Comparison of ENCODE assay signal across 9 cellular contexts in genomic region chr11:121696177-121696863, GRCh38.
DNase-seq lines count a peak whose midpoint lies in the region; ATAC-seq and TF ChIP-seq lines count a peak whose summit lies in the region.
"Had no signal": no experiment of that assay in that cellular context is flagged by ENCODE, and none has a peak within 500 bp of the region (broad histone marks: within the 10 kb centered on the region; RNA-seq: fewer than 3 reads in every experiment).

No MANE protein-coding gene starts in this region.

- H4K20me1 ChIP-seq in neural progenitor cell (ENCODE audit: low read depth) = no peaks in the 10 kb centered on the region

- H3K4me1 Mint-ChIP-seq in neural progenitor cell (peaks cover 26% of the 10 kb centered on the region), type B pancreatic cell (ENCODE audit: unreplicated experiment) (peaks cover 28% of the 10 kb centered on the region)
- H3K4me1 Mint-ChIP-seq: central memory CD8-positive, alpha-beta T cell had no signal

- peaks cover 18% of the 10 kb centered on the region for H3K4me1 ChIP-seq in neural progenitor cell

- ATAC-seq in Right ventricle myocardium inferior = peak; percentile 65
- no peak for ATAC-seq in HG02623 (IDR thresholded peaks at IDR 0.05; ENCODE audit: unreplicated experiment)

- H3K9ac ChIP-seq in neural progenitor cell = no peak overlapping the region

- no peaks in the 10 kb centered on the region for H3F3A ChIP-seq in neural progenitor cell (ENCODE audit: low read depth)

- H3K27ac Mint-ChIP-seq in neural progenitor cell = peak overlapping the region; percentile 92
- peak overlapping the region; percentile 61 for H3K27ac Mint-ChIP-seq in type B pancreatic cell

- no peaks in the 10 kb centered on the region for H3K27me3 ChIP-seq in neural progenitor cell

- TF ChIP-seq CTCF in neural progenitor cell (IDR thresholded peaks at IDR 0.05) = no peak
- TF ChIP-seq CTCF in type B pancreatic cell (conservative IDR thresholded peaks at IDR 0.05) = no peak

- H3K36me3 Mint-ChIP-seq in neural progenitor cell (no peaks in the 10 kb centered on the region), type B pancreatic cell (no peaks in the 10 kb centered on the region)

- H3K9me3 ChIP-seq in neural progenitor cell (ENCODE audit: low read depth) = no peaks in the 10 kb centered on the region

- no peaks in the 10 kb centered on the region for H3K79me2 ChIP-seq in neural progenitor cell (ENCODE audit: low read depth)

- H3K27me3 Mint-ChIP-seq in neural progenitor cell (ENCODE audit: insufficient read depth, low read depth) = peaks cover 5% of the 10 kb centered on the region
- H3K27me3 Mint-ChIP-seq in type B pancreatic cell = no peaks in the 10 kb centered on the region

- H3K4me3 Mint-ChIP-seq in neural progenitor cell (no peak overlapping the region), type B pancreatic cell (peak overlapping the region; percentile 47)
- H3K4me3 Mint-ChIP-seq: central memory CD8-positive, alpha-beta T cell had no signal

- no peak overlapping the region for H3K27ac ChIP-seq in neural progenitor cell

- no peak overlapping the region for H3K4me2 ChIP-seq in neural progenitor cell

- H2AFZ ChIP-seq in neural progenitor cell (replicated peaks) = peak overlapping the region; percentile 61

- intact Hi-C loops in Right ventricle myocardium inferior (cut with DNase I) (no loop called here), cardiac septum (cut with DNase I) (loop anchor here (2.0 kb wide), 1 partner anchor 46 kb away; no protein-coding TSS in a partner anchor), head of caudate nucleus (cut with DNase I) (no loop called here)

- no peaks in the 10 kb centered on the region for H3K36me3 ChIP-seq in neural progenitor cell

- DNase-seq in Right ventricle myocardium inferior (ENCODE audit: missing footprints) = peak; percentile 68
- no peak for DNase-seq in cardiac septum (ENCODE audit: low spot score)
- DNase-seq in head of caudate nucleus = peak; percentile 35 to 87 (median 66)
- no peak for DNase-seq in neural progenitor cell (ENCODE audit: low spot score)
- DNase-seq in type B pancreatic cell (ENCODE audit: extremely low spot score, unreplicated experiment) = no peak
- DNase-seq in activated CD4-positive, alpha-beta T cell treated with anti-CD3 and anti-CD28 coated beads for 4 hours = no peak
- no peak for DNase-seq in DMS79 treated with DMSO at 0.1 percent for 48 hours (lab: John Stamatoyannopoulos, UW)

- no peak overlapping the region for H3K4me3 ChIP-seq in neural progenitor cell

- no peaks in the 10 kb centered on the region for H3K9me3 Mint-ChIP-seq in neural progenitor cell
- H3K9me3 Mint-ChIP-seq in type B pancreatic cell = no peaks in the 10 kb centered on the region
- H3K9me3 Mint-ChIP-seq: central memory CD8-positive, alpha-beta T cell had no signal

Comparison
In these comparisons a context has a peak if more than half of its experiments do, and no peak if none do; other contexts are left out.
1. DNase-seq: peak in Right ventricle myocardium inferior (single experiment) and head of caudate nucleus (42 of 42); none in cardiac septum (single experiment), neural progenitor cell (single experiment), type B pancreatic cell (single experiment), activated CD4-positive, alpha-beta T cell treated with anti-CD3 and anti-CD28 coated beads for 4 hours (0 of 2) and DMS79 treated with DMSO at 0.1 percent for 48 hours (single experiment).